ENCODE assay signal across 21 cellular contexts in the genomic region with DNA sequence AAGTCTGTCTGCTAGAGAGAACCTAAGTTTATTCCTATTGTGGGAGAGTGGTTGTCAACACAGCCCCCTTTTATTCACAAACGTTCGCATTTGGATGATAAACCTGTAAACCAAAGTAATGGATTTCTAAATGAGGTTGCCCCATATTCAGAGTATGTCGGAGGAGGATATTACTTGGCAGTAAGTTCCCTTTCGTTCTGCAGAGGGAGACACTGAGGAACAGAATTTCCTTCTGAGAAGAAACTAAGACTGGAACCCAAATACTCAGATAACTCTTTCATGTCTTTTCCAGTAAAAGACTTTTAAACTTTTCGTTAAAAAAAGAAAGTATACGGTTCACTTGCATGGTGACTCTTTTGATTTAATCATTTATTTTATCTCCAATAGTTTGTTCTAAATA.
"Had no signal": no experiment of that assay in that cellular context is flagged by ENCODE, and none has a peak within 500 bp of the region (broad histone marks: within the 10 kb centered on the region; RNA-seq: fewer than 3 reads in every experiment).

No MANE protein-coding gene starts in this region.

- H3K27ac Mint-ChIP-seq: activated T-cell treated with anti-CD3 and anti-CD28 coated beads, Interleukin-2, amount 50 U/mL, for 72 hours; naive thymus-derived CD4-positive, alpha-beta T cell had no signal

- H3K36me3 Mint-ChIP-seq: naive thymus-derived CD4-positive, alpha-beta T cell had no signal

- H3K4me1 ChIP-seq: ascending aorta, breast epithelium, esophagus muscularis mucosa, gastroesophageal sphincter, sigmoid colon, thyroid gland had no signal

- H3K9me3 ChIP-seq: ascending aorta, breast epithelium, esophagus muscularis mucosa, gastroesophageal sphincter, heart right ventricle, neutrophil, sigmoid colon, thyroid gland had no signal

- H3K27ac ChIP-seq: ascending aorta, breast epithelium, esophagus muscularis mucosa, gastroesophageal sphincter, heart right ventricle, neutrophil, parathyroid adenoma, sigmoid colon, thyroid gland, VCaP had no signal

- H3K4me3 Mint-ChIP-seq: activated T-cell treated with anti-CD3 and anti-CD28 coated beads, Interleukin-2, amount 50 U/mL, for 72 hours; naive thymus-derived CD4-positive, alpha-beta T cell had no signal

- ATAC-seq: activated T-cell treated with anti-CD3 and anti-CD28 coated beads, Interleukin-2, amount 50 U/mL, for 72 hours; gastroesophageal sphincter; heart right ventricle; naive thymus-derived CD4-positive, alpha-beta T cell had no signal

- DNase-seq: activated CD4-positive, alpha-beta T cell treated with anti-CD3 and anti-CD28 coated beads, Interleukin-2, amount 50 U/mL, for 4 hours; activated effector memory CD4-positive, alpha-beta T cell treated with anti-CD3 and anti-CD28 coated beads, Interleukin-2, amount 50 U/mL, for 16 hours; activated naive CD4-positive, alpha-beta T cell treated with anti-CD3 and anti-CD28 coated beads, Interleukin-2, amount 50 U/mL, for 16 hours; activated T-cell treated with anti-CD3 and anti-CD28 coated beads, Interleukin-2, amount 50 U/mL, for 72 hours; cortex of kidney; effector CD4-positive, alpha-beta T cell; heart right ventricle; mesenchymal stem cell; naive thymus-derived CD4-positive, alpha-beta T cell; sigmoid colon; stimulated activated CD4-positive, alpha-beta T cell treated with anti-CD3 and anti-CD28 coated beads, Interleukin-4, amount 100 ng/mL, for 4 hours; stimulated activated naive CD4-positive, alpha-beta T cell; T-helper 2 cell; thyroid gland had no signal

- H3K79me2 ChIP-seq: parathyroid adenoma had no signal

- H3K4me1 Mint-ChIP-seq: naive thymus-derived CD4-positive, alpha-beta T cell had no signal

- H2AFZ ChIP-seq: parathyroid adenoma had no signal

- H3K4me3 ChIP-seq: ascending aorta, breast epithelium, esophagus muscularis mucosa, gastroesophageal sphincter, heart right ventricle, sigmoid colon, thyroid gland had no signal

- H3K27me3 ChIP-seq: ascending aorta, neutrophil, thyroid gland had no signal

- H3K9ac ChIP-seq: parathyroid adenoma had no signal

- H3K36me3 ChIP-seq: ascending aorta, breast epithelium, esophagus muscularis mucosa, gastroesophageal sphincter, heart right ventricle, neutrophil, sigmoid colon, thyroid gland had no signal
